Comparison of ENCODE assay signal across 1 cellular context in the genomic region with DNA sequence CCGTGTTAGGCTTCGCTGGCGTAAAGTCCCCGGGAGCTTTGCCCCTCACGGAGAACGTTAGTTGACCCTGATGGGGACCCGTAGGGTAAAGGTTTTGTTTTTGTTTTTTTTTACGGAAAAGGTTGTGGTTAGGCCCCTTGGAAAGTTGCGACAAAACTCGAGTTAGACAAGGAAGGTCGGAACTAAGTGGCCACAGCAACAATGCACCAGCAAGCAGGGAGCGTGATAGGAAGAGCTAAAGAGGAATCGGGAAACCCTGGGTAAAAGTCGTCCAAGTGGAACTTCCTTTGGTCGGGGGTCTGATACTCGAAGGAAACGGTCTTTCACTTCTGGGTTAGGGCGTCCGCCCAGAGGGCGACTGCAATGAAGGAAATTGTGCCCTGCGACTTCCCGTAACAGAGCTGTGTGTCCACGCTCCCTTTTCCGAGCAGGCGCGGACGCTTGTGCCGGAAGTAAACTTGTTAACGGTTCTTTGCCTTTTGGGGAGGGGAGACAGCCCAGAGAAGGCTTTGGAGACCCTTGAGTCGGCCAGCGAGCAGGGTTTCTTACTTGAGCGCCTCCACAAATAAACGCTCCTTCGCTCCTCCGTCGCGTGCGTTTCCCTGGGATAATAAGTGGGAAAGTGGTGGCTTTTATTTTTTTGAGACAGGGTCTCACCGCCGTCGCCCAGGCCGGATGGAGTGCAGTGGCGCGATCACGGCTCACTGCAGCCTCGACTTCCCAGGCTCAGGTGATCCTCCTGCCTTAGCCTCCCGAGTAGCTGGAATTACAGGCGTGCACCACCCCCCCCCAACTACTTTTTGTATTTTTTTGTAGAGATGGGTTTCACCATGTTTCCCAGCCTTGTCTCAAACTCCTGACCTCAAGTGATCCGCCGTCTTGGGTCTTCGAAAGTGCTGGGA.
TF ChIP-seq lines count a peak whose summit lies in the region.

No MANE protein-coding gene starts in this region.

TF ChIP-seq in HepG2, 621 proteins besides CTCF, POLR2A, EP300 and RAD21 (continued from another document):
- peak; percentile 50 for TF ChIP-seq TFE3 (CRISPR knock-in tag; IDR thresholded peaks at IDR 0.05)
- TF ChIP-seq, protein P1, sequence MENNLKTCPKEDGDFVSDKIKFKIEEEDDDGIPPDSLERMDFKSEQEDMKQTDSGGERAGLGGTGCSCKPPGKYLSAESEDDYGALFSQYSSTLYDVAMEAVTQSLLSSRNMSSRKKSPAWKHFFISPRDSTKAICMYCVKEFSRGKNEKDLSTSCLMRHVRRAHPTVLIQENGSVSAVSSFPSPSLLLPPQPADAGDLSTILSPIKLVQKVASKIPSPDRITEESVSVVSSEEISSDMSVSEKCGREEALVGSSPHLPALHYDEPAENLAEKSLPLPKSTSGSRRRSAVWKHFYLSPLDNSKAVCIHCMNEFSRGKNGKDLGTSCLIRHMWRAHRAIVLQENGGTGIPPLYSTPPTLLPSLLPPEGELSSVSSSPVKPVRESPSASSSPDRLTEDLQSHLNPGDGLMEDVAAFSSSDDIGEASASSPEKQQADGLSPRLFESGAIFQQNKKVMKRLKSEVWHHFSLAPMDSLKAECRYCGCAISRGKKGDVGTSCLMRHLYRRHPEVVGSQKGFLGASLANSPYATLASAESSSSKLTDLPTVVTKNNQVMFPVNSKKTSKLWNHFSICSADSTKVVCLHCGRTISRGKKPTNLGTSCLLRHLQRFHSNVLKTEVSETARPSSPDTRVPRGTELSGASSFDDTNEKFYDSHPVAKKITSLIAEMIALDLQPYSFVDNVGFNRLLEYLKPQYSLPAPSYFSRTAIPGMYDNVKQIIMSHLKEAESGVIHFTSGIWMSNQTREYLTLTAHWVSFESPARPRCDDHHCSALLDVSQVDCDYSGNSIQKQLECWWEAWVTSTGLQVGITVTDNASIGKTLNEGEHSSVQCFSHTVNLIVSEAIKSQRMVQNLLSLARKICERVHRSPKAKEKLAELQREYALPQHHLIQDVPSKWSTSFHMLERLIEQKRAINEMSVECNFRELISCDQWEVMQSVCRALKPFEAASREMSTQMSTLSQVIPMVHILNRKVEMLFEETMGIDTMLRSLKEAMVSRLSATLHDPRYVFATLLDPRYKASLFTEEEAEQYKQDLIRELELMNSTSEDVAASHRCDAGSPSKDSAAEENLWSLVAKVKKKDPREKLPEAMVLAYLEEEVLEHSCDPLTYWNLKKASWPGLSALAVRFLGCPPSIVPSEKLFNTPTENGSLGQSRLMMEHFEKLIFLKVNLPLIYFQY (CRISPR knock-in tag; IDR thresholded peaks at IDR 0.05; ENCODE audit: borderline replicate concordance): peak; percentile 81
- TF ChIP-seq, protein P2, sequence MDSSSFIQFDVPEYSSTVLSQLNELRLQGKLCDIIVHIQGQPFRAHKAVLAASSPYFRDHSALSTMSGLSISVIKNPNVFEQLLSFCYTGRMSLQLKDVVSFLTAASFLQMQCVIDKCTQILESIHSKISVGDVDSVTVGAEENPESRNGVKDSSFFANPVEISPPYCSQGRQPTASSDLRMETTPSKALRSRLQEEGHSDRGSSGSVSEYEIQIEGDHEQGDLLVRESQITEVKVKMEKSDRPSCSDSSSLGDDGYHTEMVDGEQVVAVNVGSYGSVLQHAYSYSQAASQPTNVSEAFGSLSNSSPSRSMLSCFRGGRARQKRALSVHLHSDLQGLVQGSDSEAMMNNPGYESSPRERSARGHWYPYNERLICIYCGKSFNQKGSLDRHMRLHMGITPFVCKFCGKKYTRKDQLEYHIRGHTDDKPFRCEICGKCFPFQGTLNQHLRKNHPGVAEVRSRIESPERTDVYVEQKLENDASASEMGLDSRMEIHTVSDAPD (CRISPR knock-in tag; IDR thresholded peaks at IDR 0.05): no peak; the same call in 1 of the 2 replicates
- no peak for TF ChIP-seq ATF5 (CRISPR knock-in tag; IDR thresholded peaks at IDR 0.05; ENCODE audit: low read depth)
- no peak; the same call in 1 of the 2 replicates for TF ChIP-seq HNF1B (CRISPR knock-in tag; IDR thresholded peaks at IDR 0.05)
- TF ChIP-seq, protein P3, sequence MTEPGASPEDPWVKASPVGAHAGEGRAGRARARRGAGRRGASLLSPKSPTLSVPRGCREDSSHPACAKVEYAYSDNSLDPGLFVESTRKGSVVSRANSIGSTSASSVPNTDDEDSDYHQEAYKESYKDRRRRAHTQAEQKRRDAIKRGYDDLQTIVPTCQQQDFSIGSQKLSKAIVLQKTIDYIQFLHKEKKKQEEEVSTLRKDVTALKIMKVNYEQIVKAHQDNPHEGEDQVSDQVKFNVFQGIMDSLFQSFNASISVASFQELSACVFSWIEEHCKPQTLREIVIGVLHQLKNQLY (CRISPR knock-in tag; IDR thresholded peaks at IDR 0.05): peak; percentile 76; the same call in 1 of the 2 replicates
- TF ChIP-seq, protein P4, sequence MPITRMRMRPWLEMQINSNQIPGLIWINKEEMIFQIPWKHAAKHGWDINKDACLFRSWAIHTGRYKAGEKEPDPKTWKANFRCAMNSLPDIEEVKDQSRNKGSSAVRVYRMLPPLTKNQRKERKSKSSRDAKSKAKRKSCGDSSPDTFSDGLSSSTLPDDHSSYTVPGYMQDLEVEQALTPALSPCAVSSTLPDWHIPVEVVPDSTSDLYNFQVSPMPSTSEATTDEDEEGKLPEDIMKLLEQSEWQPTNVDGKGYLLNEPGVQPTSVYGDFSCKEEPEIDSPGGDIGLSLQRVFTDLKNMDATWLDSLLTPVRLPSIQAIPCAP (CRISPR knock-in tag; IDR thresholded peaks at IDR 0.05; ENCODE audit: low read depth): 0 out of 2 replicates have a peak, but pooled peaks have one; percentile 28
- 0 out of 2 replicates have a peak, but pooled peaks have one; percentile 12 for TF ChIP-seq ZNF780A (CRISPR knock-in tag; IDR thresholded peaks at IDR 0.05)
- peak; percentile 33; the same call in 1 of the 2 replicates for TF ChIP-seq GMEB2 (CRISPR knock-in tag; IDR thresholded peaks at IDR 0.05; ENCODE audit: low read depth)
- TF ChIP-seq ZKSCAN8 (CRISPR knock-in tag; IDR thresholded peaks at IDR 0.05; ENCODE audit: borderline replicate concordance): peak; percentile 52; the same call in 1 of the 2 replicates
- TF ChIP-seq, protein P5, sequence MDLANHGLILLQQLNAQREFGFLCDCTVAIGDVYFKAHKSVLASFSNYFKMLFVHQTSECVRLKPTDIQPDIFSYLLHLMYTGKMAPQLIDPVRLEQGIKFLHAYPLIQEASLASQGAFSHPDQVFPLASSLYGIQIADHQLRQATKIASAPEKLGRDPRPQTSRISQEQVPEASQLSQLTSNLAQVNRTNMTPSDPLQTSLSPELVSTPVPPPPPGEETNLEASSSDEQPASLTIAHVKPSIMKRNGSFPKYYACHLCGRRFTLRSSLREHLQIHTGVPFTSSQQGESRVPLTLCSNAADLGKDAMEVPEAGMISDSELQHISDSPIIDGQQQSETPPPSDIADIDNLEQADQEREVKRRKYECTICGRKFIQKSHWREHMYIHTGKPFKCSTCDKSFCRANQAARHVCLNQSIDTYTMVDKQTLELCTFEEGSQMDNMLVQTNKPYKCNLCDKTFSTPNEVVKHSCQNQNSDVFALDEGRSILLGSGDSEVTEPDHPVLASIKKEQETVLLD (CRISPR knock-in tag; IDR thresholded peaks at IDR 0.05; ENCODE audit: low read depth): peak; percentile 67
- peak; percentile 42; the same call in 1 of the 2 replicates for TF ChIP-seq ZKSCAN5 (CRISPR knock-in tag; IDR thresholded peaks at IDR 0.05)
- TF ChIP-seq TBL1XR1 (IDR thresholded peaks at IDR 0.05; ENCODE audit: borderline replicate concordance, low read length, partially characterized antibody): peak; percentile 51
- TF ChIP-seq MZF1 (CRISPR knock-in tag; IDR thresholded peaks at IDR 0.05; ENCODE audit: borderline replicate concordance): no peak; the same call in 1 of the 2 replicates
- TF ChIP-seq, protein P6, sequence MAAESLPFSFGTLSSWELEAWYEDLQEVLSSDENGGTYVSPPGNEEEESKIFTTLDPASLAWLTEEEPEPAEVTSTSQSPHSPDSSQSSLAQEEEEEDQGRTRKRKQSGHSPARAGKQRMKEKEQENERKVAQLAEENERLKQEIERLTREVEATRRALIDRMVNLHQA (CRISPR knock-in tag; IDR thresholded peaks at IDR 0.05): no peak
- TF ChIP-seq SALL2 (CRISPR knock-in tag; IDR thresholded peaks at IDR 0.05): peak; percentile 71
